22 cellular contexts compared by ENCODE assay signal in genomic region chr17:43873815-43874214, GRCh38. TPM values are rescaled to one million over a fixed set of nuclear protein-coding genes. Genes with fewer than 3 reads are reported as not detected.
DNase-seq lines count a peak whose midpoint lies in the region; ATAC-seq, FAIRE-seq and TF ChIP-seq lines count a peak whose summit lies in the region.
"Had no signal": no experiment of that assay in that cellular context is flagged by ENCODE, and none has a peak within 500 bp of the region (broad histone marks: within the 10 kb centered on the region; RNA-seq: fewer than 3 reads in every experiment).

No MANE protein-coding gene starts in this region.

- peaks cover 3% of the 10 kb centered on the region for H3K27me3 Mint-ChIP-seq in glutamatergic neuron (ENCODE audit: unreplicated experiment)

- ATAC-seq in right cardiac atrium (no peak), left cardiac atrium (no peak), HG02970 (IDR thresholded peaks at IDR 0.05; ENCODE audit: low FRiP score, unreplicated experiment) (no peak)
- ATAC-seq: CD8-positive, alpha-beta T cell had no signal

- H2AFZ ChIP-seq in hepatocyte, result no peak overlapping the region

- H3K27ac ChIP-seq in right cardiac atrium (ENCODE audit: low read length) (peak overlapping the region; percentile 81), colonic mucosa (peak overlapping the region; percentile 57), hepatocyte (peak overlapping the region; percentile 70), small intestine (ENCODE audit: low read depth in 1 of 2, low read length in 1 of 2) (peak overlapping the region; percentile 55 to 71), substantia nigra (ENCODE audit: low read depth, low read length, poor library complexity, severe bottlenecking) (no peak overlapping the region)
- H3K27ac ChIP-seq: HL-60 had no signal

- H3K9me3 ChIP-seq in right cardiac atrium (ENCODE audit: control insufficient read depth, low read length), result no peaks in the 10 kb centered on the region
- H3K9me3 ChIP-seq in colonic mucosa, result no peaks in the 10 kb centered on the region
- no peaks in the 10 kb centered on the region for H3K9me3 ChIP-seq in hepatocyte (ENCODE audit: low read depth)
- no peaks in the 10 kb centered on the region for H3K9me3 ChIP-seq in small intestine (ENCODE audit: control insufficient read depth, low read depth)
- H3K9me3 ChIP-seq: HAP-1 had no signal

- no peak for FAIRE-seq in small intestine (lab: Jason Lieb, UNC)
- FAIRE-seq: D721Med, G401.6, GM12891, H1 had no signal

- H3K9me2 ChIP-seq in hepatocyte (replicated peaks; ENCODE audit: insufficient read depth), result no peaks in the 10 kb centered on the region

- no peak overlapping the region for H3K4me2 ChIP-seq in hepatocyte

- no peaks in the 10 kb centered on the region for H4K20me1 ChIP-seq in hepatocyte (ENCODE audit: insufficient read depth, poor library complexity, severe bottlenecking)

- H3K36me3 ChIP-seq in colonic mucosa, result no peaks in the 10 kb centered on the region
- H3K36me3 ChIP-seq in hepatocyte (replicated peaks; ENCODE audit: insufficient read depth, low read depth), result no peaks in the 10 kb centered on the region
- H3K36me3 ChIP-seq in small intestine (ENCODE audit: control insufficient read depth in 2 of 2, insufficient read depth in 2 of 2, low read length in 2 of 2), result no peaks in the 10 kb centered on the region
- H3K36me3 ChIP-seq: HAP-1 had no signal

- TF ChIP-seq CTCF in colonic mucosa (IDR thresholded peaks at IDR 0.05) (no peak), hepatocyte (IDR thresholded peaks at IDR 0.05; ENCODE audit: poor library complexity) (no peak), glutamatergic neuron (IDR thresholded peaks at IDR 0.05; ENCODE audit: partially characterized antibody, unreplicated experiment) (no peak)

- H3K79me2 ChIP-seq in hepatocyte, result no peaks in the 10 kb centered on the region

- H3K4me3 Mint-ChIP-seq in glutamatergic neuron (ENCODE audit: unreplicated experiment), result no peak overlapping the region
- H3K4me3 Mint-ChIP-seq: CD14-positive monocyte; CD8-positive, alpha-beta T cell had no signal

- no peak overlapping the region for H3K27ac Mint-ChIP-seq in glutamatergic neuron (ENCODE audit: unreplicated experiment)
- H3K27ac Mint-ChIP-seq: CD14-positive monocyte; CD8-positive, alpha-beta T cell had no signal

- H3K4me3 ChIP-seq in right cardiac atrium (ENCODE audit: low read length) (no peak overlapping the region), colonic mucosa (no peak overlapping the region), hepatocyte (no peak overlapping the region), small intestine (ENCODE audit: low read depth in 1 of 2, low read length in 2 of 2) (no peak overlapping the region)
- H3K4me3 ChIP-seq: HAP-1 had no signal

- H3K9ac ChIP-seq in colonic mucosa (ENCODE audit: low read depth in 2 of 2, low read length in 2 of 2), result peak overlapping the region in 1 of 2 donors; percentile 77

- WGBS in right cardiac atrium, result 68% methylated on average over 6 of the region's 6 CpGs
- WGBS in hepatocyte (ENCODE audit: low lambda C conversion rate, missing lambda C conversion rate), result 55% methylated on average over 6 of the region's 6 CpGs
- WGBS in small intestine, 3 donors, result 39 to 64% (median 47%) methylated on average over 6 of the region's 6 CpGs

- no peaks in the 10 kb centered on the region for H3K4me1 ChIP-seq in right cardiac atrium (ENCODE audit: control insufficient read depth, insufficient read depth, low read length)
- H3K4me1 ChIP-seq in colonic mucosa, result peaks cover 5% of the 10 kb centered on the region
- H3K4me1 ChIP-seq in hepatocyte (ENCODE audit: insufficient read depth), result peaks cover 1% of the 10 kb centered on the region
- H3K4me1 ChIP-seq in small intestine (ENCODE audit: control insufficient read depth in 2 of 2, insufficient read depth in 1 of 2, low read depth in 1 of 2, low read length in 1 of 2), result peaks cover 0 to 8% of the 10 kb centered on the region in 2 donors
- H3K4me1 ChIP-seq: HAP-1 had no signal

- H3K27me3 ChIP-seq in right cardiac atrium (ENCODE audit: control insufficient read depth, insufficient read depth) (no peaks in the 10 kb centered on the region), colonic mucosa (no peaks in the 10 kb centered on the region), hepatocyte (no peaks in the 10 kb centered on the region), small intestine (ENCODE audit: control insufficient read depth in 2 of 2, insufficient read depth in 2 of 2, low read length in 2 of 2) (no peaks in the 10 kb centered on the region)

- DNase-seq in right cardiac atrium (no peak), left cardiac atrium (no peak), colonic mucosa (no peak), hepatocyte (ENCODE audit: low spot score) (no peak), small intestine (no peak), glutamatergic neuron (no peak), substantia nigra (lab: John Stamatoyannopoulos, UW) (no peak)
- DNase-seq: CD8-positive, alpha-beta T cell; COR-L47; DMS153; DMS79 treated with DMSO at 0.1 percent for 48 hours; EL had no signal

- H3K4me1 Mint-ChIP-seq in glutamatergic neuron (ENCODE audit: low read depth, unreplicated experiment), result no peaks in the 10 kb centered on the region

- no peaks in the 10 kb centered on the region for H3K9me3 Mint-ChIP-seq in glutamatergic neuron (ENCODE audit: unreplicated experiment)
- H3K9me3 Mint-ChIP-seq: CD8-positive, alpha-beta T cell had no signal

- intact Hi-C loops in right cardiac atrium (cut with DNase I), result no loop called here
- intact Hi-C loops in left cardiac atrium (cut with DNase I), result loop anchor here in 1 of 2 donors (2.0 kb wide), 1 partner anchor 51 kb away; no protein-coding TSS in a partner anchor
- intact Hi-C loops in colonic mucosa (cut with DNase I), result no loop called here

- peaks cover 4% of the 10 kb centered on the region for H3K36me3 Mint-ChIP-seq in glutamatergic neuron (ENCODE audit: unreplicated experiment)
- H3K36me3 Mint-ChIP-seq: CD8-positive, alpha-beta T cell had no signal

RNA-seq across cellular contexts. Expression of gene CD300LG, which starts 26.8 kb away (rescaled TPM):
- total RNA-seq in right cardiac atrium, result 10 to 100 TPM in 3 of 4 donors, 1 to 10 TPM in 1; 3.8 to 29.2 (median 10.9) TPM
- 20.8 TPM for polyA plus RNA-seq in right cardiac atrium
- 10 to 100 TPM; 14.5 to 15.0 TPM for total RNA-seq in left cardiac atrium
- total RNA-seq in colonic mucosa, result under 1 TPM in 1 of 2 donors, not detected in 1; 0.32 TPM
- not detected in 2 replicates for total RNA-seq in hepatocyte
- polyA plus RNA-seq in hepatocyte, result not detected in 2 replicates
- 1 to 10 TPM in 1 of 3 donors, under 1 TPM in 1, not detected in 1; 0.81 to 2.0 TPM for polyA plus RNA-seq in small intestine
- not detected for total RNA-seq in glutamatergic neuron (ENCODE audit: unreplicated experiment)
- total RNA-seq: A673; CD8-positive, alpha-beta T cell; H1 had no signal
- polyA plus RNA-seq: BJ, CD14-positive monocyte had no signal

RNA-seq across cellular contexts. Expression of gene MPP2, which starts 33.5 kb away (rescaled TPM):
- total RNA-seq in right cardiac atrium (10 to 100 TPM in 3 of 4 donors, 1 to 10 TPM in 1; 8.7 to 20.7 (median 15.9) TPM), left cardiac atrium (10 to 100 TPM; 10.7 to 15.9 TPM), colonic mucosa (1 to 10 TPM; 1.1 to 2.8 TPM), hepatocyte (1.3 and 4.1 TPM in 2 replicates), glutamatergic neuron (ENCODE audit: unreplicated experiment) (51.6 TPM)
- polyA plus RNA-seq in right cardiac atrium (8.8 TPM), hepatocyte (1.1 and 1.4 TPM in 2 replicates), small intestine (1 to 10 TPM in 1 of 3 donors, under 1 TPM in 1, not detected in 1; 0.27 to 1.8 TPM)
- polyA plus RNA-seq: CD14-positive monocyte had no signal

RNA-seq across cellular contexts. Expression of gene MPP3, which starts 40.9 kb away (rescaled TPM):
- total RNA-seq in right cardiac atrium (10 to 100 TPM; 42.1 to 77.4 (median 61.5) TPM), left cardiac atrium (10 to 100 TPM; 30.7 to 74.2 TPM), colonic mucosa (1 to 10 TPM; 1.9 to 3.1 TPM), hepatocyte (2.1 and 3.2 TPM in 2 replicates), glutamatergic neuron (ENCODE audit: unreplicated experiment) (22.9 TPM)
- polyA plus RNA-seq in right cardiac atrium (46.1 TPM), hepatocyte (5.1 and 10.9 TPM in 2 replicates), small intestine (1 to 10 TPM; 2.2 to 5.4 (median 3.1) TPM)
- total RNA-seq: CD8-positive, alpha-beta T cell had no signal
- polyA plus RNA-seq: CD14-positive monocyte had no signal
